ENCODE assay signal across 8 cellular contexts in the genomic region with DNA sequence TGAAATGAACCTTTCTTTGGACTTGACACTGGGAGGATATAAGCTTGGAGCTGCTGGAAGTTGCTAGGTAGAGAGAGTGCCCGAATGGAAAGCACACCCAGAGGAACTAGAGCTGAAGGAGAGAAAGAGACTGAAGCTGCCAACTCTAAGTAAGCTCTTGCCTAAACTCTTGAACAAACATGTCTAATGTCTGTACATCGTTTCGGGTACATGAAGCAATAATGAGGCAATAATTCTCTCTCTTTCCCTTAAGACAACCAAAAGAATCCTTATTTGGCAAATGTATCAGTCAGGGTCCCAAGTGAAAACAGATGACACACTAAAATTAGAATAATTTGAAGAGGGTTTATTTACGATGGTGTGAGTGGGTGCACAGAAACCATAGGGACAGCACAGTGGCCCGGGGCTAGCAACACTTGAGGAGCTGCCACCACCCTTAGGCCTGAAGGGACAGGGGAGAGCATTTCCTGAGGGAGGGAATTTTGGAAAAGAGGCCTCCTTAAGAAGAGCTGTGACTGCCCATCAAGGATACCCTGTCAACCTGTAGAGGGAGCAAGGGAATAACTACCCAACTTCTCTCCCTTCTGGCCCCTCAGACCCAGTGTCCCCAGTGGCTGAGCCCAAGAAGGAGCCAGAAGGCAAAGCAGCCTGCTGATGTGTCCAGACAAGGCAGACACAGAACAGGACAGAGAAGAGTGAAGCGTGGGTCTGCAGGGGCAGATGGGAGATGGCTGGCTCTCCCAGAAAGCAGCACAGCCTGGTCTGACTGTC. TPM values are rescaled to one million over a fixed set of nuclear protein-coding genes. Genes with fewer than 3 reads are reported as not detected.
A peak's percentile ranks its signal among the peaks of the same experiment; 100 is the strongest.
DNase-seq lines count a peak whose midpoint lies in the region; ATAC-seq and TF ChIP-seq lines count a peak whose summit lies in the region.

No MANE protein-coding gene starts in this region.

- no peaks in the 10 kb centered on the region for H3K36me3 ChIP-seq in mammary epithelial cell (ENCODE audit: insufficient read depth, low read length)
- no peaks in the 10 kb centered on the region for H3K36me3 ChIP-seq in mucosa of descending colon (ENCODE audit: low read depth)

- H3K79me2 ChIP-seq in mammary epithelial cell (ENCODE audit: insufficient read depth, low read length): no peaks in the 10 kb centered on the region

- BruUV-seq in mammary epithelial cell (replicated peaks; lab: Mats Ljungman, UMichigan): no TSS peak

- no peak overlapping the region for H3K9ac ChIP-seq in mammary epithelial cell (ENCODE audit: insufficient read depth, low read length)

- no peaks in the 10 kb centered on the region for H3K9me3 ChIP-seq in mammary epithelial cell (replicated peaks; ENCODE audit: insufficient read depth, low read length)
- no peaks in the 10 kb centered on the region for H3K9me3 ChIP-seq in mucosa of descending colon

- TF ChIP-seq CTCF in mammary epithelial cell (conservative IDR thresholded peaks at IDR 0.05 in 1 of 2, IDR thresholded peaks at IDR 0.05 in 1 of 2; ENCODE audit: extremely low read depth in 1 of 2, insufficient read depth in 1 of 2, low read depth in 1 of 2, low read length in 2 of 2) (peak; percentile 23 to 51), mucosa of descending colon (IDR thresholded peaks at IDR 0.05) (no peak)

- intact Hi-C loops in mammary epithelial cell (cut with micrococcal nuclease) (loop anchor here (5.0 kb wide), 1 partner anchor 85 kb away; no protein-coding TSS in a partner anchor), mucosa of descending colon (cut with DNase I, micrococcal nuclease) (no loop called here)

- no peak overlapping the region for H3K4me3 ChIP-seq in mammary epithelial cell (replicated peaks in 1 of 3; ENCODE audit: insufficient read depth in 1 of 3, low read depth in 2 of 3, low read length in 3 of 3)
- H3K4me3 ChIP-seq in mucosa of descending colon: no peak overlapping the region

- H3K27me3 ChIP-seq in mammary epithelial cell (ENCODE audit: insufficient read depth, low read length): no peaks in the 10 kb centered on the region

- H3K4me2 ChIP-seq in mammary epithelial cell (ENCODE audit: insufficient read depth, low read depth, low read length): no peak overlapping the region

- WGBS in mammary epithelial cell (ENCODE audit: low coverage, missing lambda C conversion rate): 13% methylated on average over 5 of the region's 6 CpGs

- peaks cover 3% of the 10 kb centered on the region for H3K4me1 ChIP-seq in mammary epithelial cell (ENCODE audit: insufficient read depth, low read length)
- H3K4me1 ChIP-seq in mucosa of descending colon (ENCODE audit: low read depth): no peaks in the 10 kb centered on the region

- H2AFZ ChIP-seq in mammary epithelial cell (ENCODE audit: low read depth, low read length): peak overlapping the region; percentile 46

- DNase-seq in ELR (ENCODE audit: low read depth) (peak; percentile 53), NCI-H1092 treated with DMSO at 0.1 percent for 48 hours (lab: John Stamatoyannopoulos, UW) (peak; percentile 29), mammary epithelial cell (peak; percentile 39), mucosa of descending colon (no peak), hippocampal formation (lab: John Stamatoyannopoulos, UW) (no peak), activated gamma-delta T cell (lab: John Stamatoyannopoulos, UW) (no peak)
- DNase-seq in stimulated activated CD4-positive, alpha-beta T cell treated with anti-CD3 and anti-CD28 coated beads, Interleukin-4, amount 100 ng/mL, for 4 hours: no peak

- H3K27ac ChIP-seq in mammary epithelial cell (ENCODE audit: insufficient read depth, low read depth, low read length): no peak overlapping the region

- CTCF ChIA-PET in mammary epithelial cell (lab: Charles Lee; ENCODE audit: low non-redundant PET): interaction anchor here (0.5 to 0.8 kb wide), 2 partner anchors 14 to 86 kb away, joined by 4 to 6 read pairs; no protein-coding TSS in a partner anchor

- in situ Hi-C loops in mammary epithelial cell (cut with MboI; ENCODE audit: low sequenced_read_pairs in 2 of 2): no loop called here

- peak; percentile 41 for ATAC-seq in mucosa of descending colon
- no peak for ATAC-seq in GM18511 (IDR thresholded peaks at IDR 0.05; ENCODE audit: unreplicated experiment)

- no peaks in the 10 kb centered on the region for H4K20me1 ChIP-seq in mammary epithelial cell (ENCODE audit: insufficient read depth, low read length)

- dilution Hi-C loops in mammary epithelial cell (cut with HindIII; ENCODE audit: low sequenced_read_pairs): no loop called here

RNA-seq across cellular contexts. Expression of a gene that starts 36.1 kb away (rescaled TPM):
- total RNA-seq in mammary epithelial cell (100 to 1,000 TPM in 1 of 2 donors, 10 to 100 TPM in 1; 39.8 to 109 TPM), mucosa of descending colon (100 to 1,000 TPM in 1 of 3 donors, 10 to 100 TPM in 2; 85.2 to 127 (median 90.5) TPM)
- 46.6 TPM for polyA plus RNA-seq in mammary epithelial cell
- 103 TPM for polyA minus RNA-seq in mammary epithelial cell

RNA-seq across cellular contexts. Expression of a gene that starts 39.4 kb away (rescaled TPM):
- total RNA-seq in mammary epithelial cell (100 to 1,000 TPM; 185 to 216 TPM), mucosa of descending colon (100 to 1,000 TPM; 211 to 307 (median 298) TPM)
- polyA plus RNA-seq in mammary epithelial cell: 95.8 TPM
- polyA minus RNA-seq in mammary epithelial cell: 206 TPM

Comparison
In these comparisons a context has a peak if more than half of its experiments do, and no peak if none do; other contexts are left out.
1. DNase-seq: peak in ELR (single experiment), NCI-H1092 treated with DMSO at 0.1 percent for 48 hours (single experiment) and mammary epithelial cell (single experiment); none in mucosa of descending colon (0 of 3), hippocampal formation (0 of 2), activated gamma-delta T cell (single experiment) and stimulated activated CD4-positive, alpha-beta T cell treated with anti-CD3 and anti-CD28 coated beads, Interleukin-4, amount 100 ng/mL, for 4 hours (0 of 2).